In the genomic region with DNA sequence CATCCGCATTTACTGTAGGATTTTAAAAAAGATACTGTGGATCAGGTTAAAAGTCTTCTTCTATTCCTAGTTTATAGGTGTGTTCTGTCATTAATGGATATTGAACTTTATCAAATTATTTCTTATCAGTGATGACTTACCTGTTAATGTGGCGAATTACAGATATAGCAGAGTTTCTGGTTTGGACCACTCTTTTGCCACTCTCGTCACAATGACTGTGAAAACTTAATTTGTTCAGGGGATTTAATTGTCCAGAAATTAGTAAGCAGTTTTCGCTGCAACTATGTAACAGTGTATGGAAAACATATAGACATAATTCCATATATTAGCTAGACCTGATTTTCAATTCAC, we compare ENCODE assay signal across 30 cellular contexts.
"Had no signal": no experiment of that assay in that cellular context is flagged by ENCODE, and none has a peak within 500 bp of the region (broad histone marks: within the 10 kb centered on the region; RNA-seq: fewer than 3 reads in every experiment).

No MANE protein-coding gene starts in this region.

- H3K4me1 ChIP-seq: adrenal gland, breast epithelium, Peyer's patch, SJSA1 had no signal

- H3K9ac ChIP-seq: KMS-11 had no signal

- DNase-seq: activated CD4-positive, alpha-beta memory T cell treated with anti-CD3 and anti-CD28 coated beads for 36 hours; activated CD4-positive, alpha-beta T cell treated with anti-CD3 and anti-CD28 coated beads, Interleukin-2, amount 10 ng/mL, durations not matched to agents 7 days and 5 days; activated CD4-positive, CD25-positive, alpha-beta regulatory T cell treated with anti-CD3 and anti-CD28 coated beads, Interleukin-2, amount 50 U/mL, for 72 hours; activated CD8-positive, alpha-beta memory T cell treated with anti-CD3 and anti-CD28 coated beads for 24 hours; activated effector memory CD4-positive, alpha-beta T cell treated with Interleukin-2 at 50 U/mL for 16 hours; activated naive CD4-positive, alpha-beta T cell; adrenal gland; anterior cingulate cortex; central memory CD4-positive, alpha-beta T cell; NCI-H1092 treated with DMSO at 0.1 percent for 48 hours; NCI-H1417 treated with DMSO at 0.1 percent for 48 hours; NCI-H1694; NCI-H2029; NCI-H2107; NCI-H2171 treated with DMSO at 0.1 percent for 48 hours; NCI-H226; NCI-H510A treated with DMSO at 0.1 percent for 48 hours; NCI-H69; NK-92 treated with Interleukin-12 subunit alpha and Interleukin-12 subunit beta, amount 100 ng/mL, for 24 hours; Peyer's patch; SHP77; T-helper 9 cell had no signal

- H3K36me3 Mint-ChIP-seq: activated CD4-positive, alpha-beta memory T cell treated with anti-CD3 and anti-CD28 coated beads for 36 hours; activated naive CD8-positive, alpha-beta T cell; WTC11 had no signal

- H3K9me3 Mint-ChIP-seq: activated CD4-positive, alpha-beta memory T cell treated with anti-CD3 and anti-CD28 coated beads for 36 hours; activated CD4-positive, alpha-beta T cell treated with anti-CD3 and anti-CD28 coated beads, Interleukin-2, amount 10 ng/mL, durations not matched to agents 7 days and 5 days; activated T-helper 1 cell treated with anti-CD3 and anti-CD28 coated beads, Interleukin-12 subunit alpha, Interleukin-12 subunit beta, Interleukin-2, Interleukin-4 antibody, amounts not matched to agents 30 ng/mL and 10 ng/mL and 1 ng/mL, durations not matched to agents 14 hours and 24 hours and 36 hours; T-helper 1 cell treated with Interleukin-12 subunit alpha and Interleukin-12 subunit beta and Interleukin-4 antibody, amounts not matched to agents 30 μg/mL and 1 μg/mL, for 36 hours; WTC11 had no signal

- H3K27me3 Mint-ChIP-seq: activated CD4-positive, alpha-beta memory T cell treated with anti-CD3 and anti-CD28 coated beads for 36 hours; activated CD4-positive, alpha-beta T cell treated with anti-CD3 and anti-CD28 coated beads, Interleukin-2, amount 10 ng/mL, durations not matched to agents 7 days and 5 days; activated naive CD8-positive, alpha-beta T cell had no signal

- H3K27ac Mint-ChIP-seq: activated CD4-positive, alpha-beta memory T cell treated with anti-CD3 and anti-CD28 coated beads for 36 hours; activated CD4-positive, alpha-beta T cell treated with anti-CD3 and anti-CD28 coated beads, Interleukin-2, amount 10 ng/mL, durations not matched to agents 7 days and 5 days; activated T-helper 1 cell treated with anti-CD3 and anti-CD28 coated beads, Interleukin-12 subunit alpha, Interleukin-12 subunit beta, Interleukin-2, Interleukin-4 antibody, amounts not matched to agents 30 ng/mL and 10 ng/mL and 1 ng/mL, durations not matched to agents 14 hours and 24 hours and 36 hours; T-helper 1 cell treated with Interleukin-12 subunit alpha and Interleukin-12 subunit beta and Interleukin-4 antibody, amounts not matched to agents 30 μg/mL and 1 μg/mL, for 36 hours had no signal

- H3K4me3 ChIP-seq: adrenal gland, breast epithelium, Peyer's patch, SJSA1 had no signal

- H3K36me3 ChIP-seq: adrenal gland, breast epithelium, SJSA1 had no signal

- H3K4me2 ChIP-seq: KMS-11 had no signal

- H3K27ac ChIP-seq: adrenal gland, breast epithelium, KMS-11, Peyer's patch, RWPE1, SJSA1 had no signal

- H3K9me3 ChIP-seq: adrenal gland, breast epithelium, Peyer's patch, SJSA1 had no signal

- H3K4me3 Mint-ChIP-seq: activated CD4-positive, alpha-beta memory T cell treated with anti-CD3 and anti-CD28 coated beads for 36 hours; activated CD4-positive, alpha-beta T cell treated with anti-CD3 and anti-CD28 coated beads, Interleukin-2, amount 10 ng/mL, durations not matched to agents 7 days and 5 days; activated naive CD8-positive, alpha-beta T cell; activated T-helper 1 cell treated with anti-CD3 and anti-CD28 coated beads, Interleukin-12 subunit alpha, Interleukin-12 subunit beta, Interleukin-2, Interleukin-4 antibody, amounts not matched to agents 30 ng/mL and 10 ng/mL and 1 ng/mL, durations not matched to agents 14 hours and 24 hours and 36 hours; T-helper 1 cell treated with Interleukin-12 subunit alpha and Interleukin-12 subunit beta and Interleukin-4 antibody, amounts not matched to agents 30 μg/mL and 1 μg/mL, for 36 hours; WTC11 had no signal

- H3K27me3 ChIP-seq: adrenal gland, breast epithelium, Peyer's patch, SJSA1 had no signal

- H3K4me1 Mint-ChIP-seq: WTC11 had no signal
